ENCODE assay signal across 19 cellular contexts in genomic region chr4:26525751-26526150, GRCh38. TPM values are rescaled to one million over a fixed set of nuclear protein-coding genes. Genes with fewer than 3 reads are reported as not detected.
"Had no signal": no experiment of that assay in that cellular context is flagged by ENCODE, and none has a peak within 500 bp of the region (broad histone marks: within the 10 kb centered on the region; RNA-seq: fewer than 3 reads in every experiment).

No MANE protein-coding gene starts in this region.

- H3K36me3 ChIP-seq: lower lobe of right lung, sigmoid colon, upper lobe of right lung had no signal

- H3K36me3 Mint-ChIP-seq: naive thymus-derived CD8-positive, alpha-beta T cell; T-cell had no signal

- H3K4me3 ChIP-seq: coronary artery, lower lobe of right lung, sigmoid colon, upper lobe of right lung had no signal

- H3K9me3 ChIP-seq: lower lobe of right lung, sigmoid colon, upper lobe of right lung had no signal

- H3K4me1 Mint-ChIP-seq: activated CD4-positive, alpha-beta memory T cell treated with anti-CD3 and anti-CD28 coated beads, Interleukin-2, amount 10 ng/mL, durations not matched to agents 7 days and 5 days; activated CD4-positive, alpha-beta T cell treated with anti-CD3 and anti-CD28 coated beads for 36 hours; naive thymus-derived CD8-positive, alpha-beta T cell; T-cell had no signal

- H3K4me1 ChIP-seq: lower lobe of right lung, upper lobe of right lung had no signal

- ATAC-seq: activated CD4-positive, alpha-beta T cell treated with anti-CD3 and anti-CD28 coated beads for 36 hours; lower lobe of right lung; naive thymus-derived CD8-positive, alpha-beta T cell; stimulated activated naive CD8-positive, alpha-beta T cell treated with anti-CD3 and anti-CD28 coated beads, Interleukin-15, Interleukin-2, amounts not matched to agents 100 U/mL and 50 U/mL, for 24 hours; T-cell; upper lobe of right lung had no signal

- H3K4me3 Mint-ChIP-seq: activated CD4-positive, alpha-beta memory T cell treated with anti-CD3 and anti-CD28 coated beads, Interleukin-2, amount 10 ng/mL, durations not matched to agents 7 days and 5 days; activated CD4-positive, alpha-beta T cell treated with anti-CD3 and anti-CD28 coated beads for 36 hours; naive thymus-derived CD8-positive, alpha-beta T cell; T-cell had no signal

- DNase-seq: activated CD4-positive, alpha-beta memory T cell treated with anti-CD3 and anti-CD28 coated beads, Interleukin-2, amount 10 ng/mL, durations not matched to agents 7 days and 5 days; activated CD4-positive, alpha-beta T cell treated with anti-CD3 and anti-CD28 coated beads for 36 hours; activated naive CD4-positive, alpha-beta T cell; aorta; effector CD8-positive, alpha-beta T cell; hippocampal formation; lower lobe of right lung; naive thymus-derived CD8-positive, alpha-beta T cell; sigmoid colon; stimulated activated CD4-positive, alpha-beta T cell treated with anti-CD3 and anti-CD28 coated beads, Interleukin-2, amount 100 ng/mL, for 48 hours; stimulated activated CD8-positive, alpha-beta memory T cell treated with anti-CD3 and anti-CD28 coated beads, Interleukin-4, amount 100 ng/mL, for 48 hours; stimulated activated naive CD8-positive, alpha-beta T cell treated with anti-CD3 and anti-CD28 coated beads, Interleukin-15, Interleukin-2, amounts not matched to agents 100 U/mL and 50 U/mL, for 24 hours; T-cell; upper lobe of right lung had no signal

- H3K27ac Mint-ChIP-seq: activated CD4-positive, alpha-beta memory T cell treated with anti-CD3 and anti-CD28 coated beads, Interleukin-2, amount 10 ng/mL, durations not matched to agents 7 days and 5 days; activated CD4-positive, alpha-beta T cell treated with anti-CD3 and anti-CD28 coated beads for 36 hours; naive thymus-derived CD8-positive, alpha-beta T cell; T-cell had no signal

- H3K27ac ChIP-seq: coronary artery, lower lobe of right lung, sigmoid colon, upper lobe of right lung, VCaP had no signal

- H3K27me3 ChIP-seq: sigmoid colon, upper lobe of right lung had no signal

- H3K9me3 Mint-ChIP-seq: activated CD4-positive, alpha-beta memory T cell treated with anti-CD3 and anti-CD28 coated beads, Interleukin-2, amount 10 ng/mL, durations not matched to agents 7 days and 5 days; T-cell had no signal

RNA-seq across cellular contexts. Expression of gene CCKAR, which starts 35.5 kb away (rescaled TPM):
- total RNA-seq: activated CD4-positive, alpha-beta memory T cell treated with anti-CD3 and anti-CD28 coated beads, Interleukin-2, amount 10 ng/mL, durations not matched to agents 7 days and 5 days; activated CD4-positive, alpha-beta T cell treated with anti-CD3 and anti-CD28 coated beads for 36 hours; aorta; cardiac septum; lower lobe of right lung; naive thymus-derived CD8-positive, alpha-beta T cell; omental fat pad; pulmonary artery endothelial cell; sigmoid colon; T-cell; upper lobe of right lung had no signal
- polyA plus RNA-seq: aorta; naive thymus-derived CD8-positive, alpha-beta T cell had no signal
